16 cellular contexts compared by ENCODE assay signal in genomic region chr3:115927210-115927609, GRCh38.
DNase-seq lines count a peak whose midpoint lies in the region; ATAC-seq and TF ChIP-seq lines count a peak whose summit lies in the region.
"Had no signal": no experiment of that assay in that cellular context is flagged by ENCODE, and none has a peak within 500 bp of the region (broad histone marks: within the 10 kb centered on the region; RNA-seq: fewer than 3 reads in every experiment).

No MANE protein-coding gene starts in this region.

- intact Hi-C loops in testis (cut with DNase I; ENCODE audit: low total_unique reads): no loop called here

- H3K27ac ChIP-seq in testis: no peak overlapping the region
- H3K27ac ChIP-seq: 22Rv1 had no signal

- no peaks in the 10 kb centered on the region for H3K36me3 Mint-ChIP-seq in WTC11
- H3K36me3 Mint-ChIP-seq: IgD-negative memory B cell had no signal

- POLR2A ChIA-PET in WTC11 (lab: Charles Lee): no interaction called here

- no peak for TF ChIP-seq CTCF in WTC11 (IDR thresholded peaks at IDR 0.05)
- no peak for TF ChIP-seq CTCF in testis (IDR thresholded peaks at IDR 0.05)

- CTCF ChIA-PET in WTC11 (lab: Charles Lee): no interaction called here

- H3K9me3 Mint-ChIP-seq in WTC11: no peaks in the 10 kb centered on the region

- H3K4me3 ChIP-seq in testis: no peak overlapping the region
- H3K4me3 ChIP-seq: HAP-1 had no signal

- H3K4me3 Mint-ChIP-seq in WTC11: no peak overlapping the region
- H3K4me3 Mint-ChIP-seq: IgD-negative memory B cell had no signal

- peak; percentile 59 for DNase-seq in NCI-H82 (lab: John Stamatoyannopoulos, UW)
- DNase-seq in NCI-H82 treated with DMSO at 0.1 percent for 48 hours (lab: John Stamatoyannopoulos, UW; ENCODE audit: unreplicated experiment): no peak
- DNase-seq in WTC11 (ENCODE audit: low spot score): no peak
- peak; percentile 66 for DNase-seq in middle frontal gyrus (ENCODE audit: extremely low spot score, low spot score)
- peak; percentile 18 for DNase-seq in testis
- no peak for DNase-seq in HCEC 1CT
- DNase-seq: C1 segment of cervical spinal cord, DMS53, NCI-H1436 treated with DMSO at 0.1 percent for 48 hours, NCI-H2107, NCI-H510A treated with DMSO at 0.1 percent for 48 hours had no signal

- no peaks in the 10 kb centered on the region for H3K4me1 ChIP-seq in testis
- H3K4me1 ChIP-seq: HAP-1 had no signal

- ATAC-seq in WTC11 (no peak), GM19328 (IDR thresholded peaks at IDR 0.05; ENCODE audit: unreplicated experiment) (no peak), SK-N-SH treated with all-trans-retinoic acid at 6 μM for 48 hours (no peak)

- H3K27me3 Mint-ChIP-seq in WTC11 (ENCODE audit: low read depth): no peaks in the 10 kb centered on the region

- no peak for TF ChIP-seq POLR2A in testis (IDR thresholded peaks at IDR 0.05)

- WGBS in testis, 2 donors: 63 to 65% methylated on average over 1 of the region's 1 CpG

- no peaks in the 10 kb centered on the region for H3K36me3 ChIP-seq in testis (ENCODE audit: low read depth, missing control alignments)
- H3K36me3 ChIP-seq: HAP-1 had no signal

- peaks cover 13% of the 10 kb centered on the region for H3K4me1 Mint-ChIP-seq in WTC11

- H3K27me3 ChIP-seq in testis: no peaks in the 10 kb centered on the region

- H3K9me3 ChIP-seq in testis: no peaks in the 10 kb centered on the region
- H3K9me3 ChIP-seq: HAP-1 had no signal

- H3K27ac Mint-ChIP-seq in WTC11: no peak overlapping the region

TF ChIP-seq in WTC11, 78 proteins besides CTCF, POLR2A, EP300 and RAD21:
- TF ChIP-seq HMGA2 (CRISPR knock-in tag; IDR thresholded peaks at IDR 0.05): 0 out of 2 replicates have a peak, but pooled peaks have one; percentile 5
- no peak for TF ChIP-seq CREM (CRISPR knock-in tag; IDR thresholded peaks at IDR 0.05)
- no peak for TF ChIP-seq FOXP1 (CRISPR knock-in tag; IDR thresholded peaks at IDR 0.05; ENCODE audit: borderline replicate concordance)
TF ChIP-seq in WTC11: peak in this region for 1.

TF ChIP-seq in SK-N-SH treated with all-trans-retinoic acid at 6 μM for 48 hours, 23 proteins besides CTCF, POLR2A, EP300 and RAD21:
- TF ChIP-seq ISL1 (CRISPR knock-in tag; IDR thresholded peaks at IDR 0.05): no peak

Comparison
In these comparisons a context has a peak if more than half of its experiments do, and no peak if none do; other contexts are left out.
1. DNase-seq: peak in NCI-H82 (single experiment), middle frontal gyrus (single experiment) and testis (single experiment); none in NCI-H82 treated with DMSO at 0.1 percent for 48 hours (single experiment), WTC11 (single experiment) and HCEC 1CT (single experiment).